Comparison of ENCODE assay signal across 2 cellular contexts in genomic region chr9:134668977-134669376, GRCh38. TPM values are rescaled to one million over a fixed set of nuclear protein-coding genes. Genes with fewer than 3 reads are reported as not detected.
"Had no signal": no experiment of that assay in that cellular context is flagged by ENCODE, and none has a peak within 500 bp of the region (broad histone marks: within the 10 kb centered on the region; RNA-seq: fewer than 3 reads in every experiment).

No MANE protein-coding gene starts in this region.

RNA-seq across cellular contexts. Expression of gene COL5A1, which starts 27.4 kb away (rescaled TPM):
- polyA plus RNA-seq: immature natural killer cell, neural cell had no signal
